Comparison of ENCODE assay signal across 13 cellular contexts in genomic region chr22:26542831-26543230, GRCh38. TPM values are rescaled to one million over a fixed set of nuclear protein-coding genes. Genes with fewer than 3 reads are reported as not detected.
DNase-seq lines count a peak whose midpoint lies in the region; ATAC-seq and TF ChIP-seq lines count a peak whose summit lies in the region.
"Had no signal": no experiment of that assay in that cellular context is flagged by ENCODE, and none has a peak within 500 bp of the region (broad histone marks: within the 10 kb centered on the region; RNA-seq: fewer than 3 reads in every experiment).

No MANE protein-coding gene starts in this region.

- intact Hi-C loops in CD4-positive, alpha-beta T cell (cut with DNase I, micrococcal nuclease) = no loop called here

- POLR2A ChIA-PET in CD4-positive, alpha-beta T cell (lab: Charles Lee) = no interaction called here

- peaks cover 4 to 20% of the 10 kb centered on the region in 2 donors for H3K36me3 Mint-ChIP-seq in activated naive CD4-positive, alpha-beta T cell treated with anti-CD3 and anti-CD28 coated beads, Interleukin-2, amount 50 U/mL, for 72 hours
- H3K36me3 Mint-ChIP-seq in effector memory CD8-positive, alpha-beta T cell (ENCODE audit: insufficient read depth) = peaks cover 47% of the 10 kb centered on the region
- H3K36me3 Mint-ChIP-seq in stimulated activated naive B cell treated with anti-CD40 and anti-IgM and Interleukin-4, amounts not matched to agents 10 μg/mL and 1 μg/mL and 100 μg/mL, for 72 hours = peaks cover 21 to 28% of the 10 kb centered on the region in 2 donors
- peaks cover 36% of the 10 kb centered on the region for H3K36me3 Mint-ChIP-seq in CD4-positive, alpha-beta T cell (ENCODE audit: low read depth)

- no peak for TF ChIP-seq CTCF in CD4-positive, alpha-beta T cell (IDR thresholded peaks at IDR 0.05)

- H3K27ac Mint-ChIP-seq in activated naive CD4-positive, alpha-beta T cell treated with anti-CD3 and anti-CD28 coated beads, Interleukin-2, amount 50 U/mL, for 72 hours = peak overlapping the region; percentile 53 to 75
- H3K27ac Mint-ChIP-seq in effector memory CD8-positive, alpha-beta T cell = peak overlapping the region; percentile 69 to 91
- H3K27ac Mint-ChIP-seq in stimulated activated naive B cell treated with anti-CD40 and anti-IgM and Interleukin-4, amounts not matched to agents 10 μg/mL and 1 μg/mL and 100 μg/mL, for 72 hours = peak overlapping the region; percentile 83
- no peak overlapping the region for H3K27ac Mint-ChIP-seq in CD4-positive, alpha-beta T cell

- ATAC-seq in activated naive CD4-positive, alpha-beta T cell treated with anti-CD3 and anti-CD28 coated beads, Interleukin-2, amount 50 U/mL, for 72 hours = peak; percentile 22 to 66
- peak; percentile 73 for ATAC-seq in effector memory CD8-positive, alpha-beta T cell (replicated peaks)
- ATAC-seq in stimulated activated naive B cell treated with anti-CD40 and anti-IgM and Interleukin-4, amounts not matched to agents 10 μg/mL and 1 μg/mL and 100 μg/mL, for 72 hours (replicated peaks) = peak; percentile 74
- ATAC-seq in HG03139 (IDR thresholded peaks at IDR 0.05; ENCODE audit: unreplicated experiment) = no peak
- ATAC-seq in CD4-positive, alpha-beta T cell (ENCODE audit: poor library complexity) = no peak

- H3K4me3 Mint-ChIP-seq in effector memory CD8-positive, alpha-beta T cell = peak overlapping the region; percentile 18 to 29
- no peak overlapping the region for H3K4me3 Mint-ChIP-seq in stimulated activated naive B cell treated with anti-CD40 and anti-IgM and Interleukin-4, amounts not matched to agents 10 μg/mL and 1 μg/mL and 100 μg/mL, for 72 hours
- no peak overlapping the region for H3K4me3 Mint-ChIP-seq in CD4-positive, alpha-beta T cell
- H3K4me3 Mint-ChIP-seq: nephron progenitor cell had no signal

- peaks cover 36 to 58% of the 10 kb centered on the region in 2 donors for H3K4me1 Mint-ChIP-seq in effector memory CD8-positive, alpha-beta T cell (ENCODE audit: low read depth in 2 of 2)
- H3K4me1 Mint-ChIP-seq in stimulated activated naive B cell treated with anti-CD40 and anti-IgM and Interleukin-4, amounts not matched to agents 10 μg/mL and 1 μg/mL and 100 μg/mL, for 72 hours = peaks cover 26 to 34% of the 10 kb centered on the region in 2 donors
- peaks cover 16% of the 10 kb centered on the region for H3K4me1 Mint-ChIP-seq in CD4-positive, alpha-beta T cell (ENCODE audit: low read depth)

- H3K27me3 Mint-ChIP-seq in effector memory CD8-positive, alpha-beta T cell = no peaks in the 10 kb centered on the region
- no peaks in the 10 kb centered on the region for H3K27me3 Mint-ChIP-seq in stimulated activated naive B cell treated with anti-CD40 and anti-IgM and Interleukin-4, amounts not matched to agents 10 μg/mL and 1 μg/mL and 100 μg/mL, for 72 hours
- H3K27me3 Mint-ChIP-seq in CD4-positive, alpha-beta T cell = no peaks in the 10 kb centered on the region

- CTCF ChIA-PET in CD4-positive, alpha-beta T cell (lab: Charles Lee) = no interaction called here

- H3K9me3 Mint-ChIP-seq in activated naive CD4-positive, alpha-beta T cell treated with anti-CD3 and anti-CD28 coated beads, Interleukin-2, amount 50 U/mL, for 72 hours = peaks cover 0 to 4% of the 10 kb centered on the region in 2 donors
- H3K9me3 Mint-ChIP-seq in effector memory CD8-positive, alpha-beta T cell = no peaks in the 10 kb centered on the region
- H3K9me3 Mint-ChIP-seq in stimulated activated naive B cell treated with anti-CD40 and anti-IgM and Interleukin-4, amounts not matched to agents 10 μg/mL and 1 μg/mL and 100 μg/mL, for 72 hours = no peaks in the 10 kb centered on the region
- no peaks in the 10 kb centered on the region for H3K9me3 Mint-ChIP-seq in CD4-positive, alpha-beta T cell
- H3K9me3 Mint-ChIP-seq: nephron progenitor cell had no signal

- no peak for DNase-seq in activated naive CD4-positive, alpha-beta T cell treated with anti-CD3 and anti-CD28 coated beads, Interleukin-2, amount 50 U/mL, for 72 hours (ENCODE audit: low spot score in 2 of 2)
- no peak for DNase-seq in activated naive CD4-positive, alpha-beta T cell (lab: John Stamatoyannopoulos, UW)
- DNase-seq in OCI-M1 (lab: John Stamatoyannopoulos, UW) (peak; percentile 25), hypothalamus (lab: John Stamatoyannopoulos, UW) (no peak)
- DNase-seq in effector memory CD8-positive, alpha-beta T cell = no peak
- DNase-seq in stimulated activated naive B cell treated with anti-CD40 and anti-IgM and Interleukin-4, amounts not matched to agents 10 μg/mL and 1 μg/mL and 100 μg/mL, for 72 hours = no peak
- DNase-seq in CD4-positive, alpha-beta T cell = no peak
- DNase-seq: cortex of kidney, DMS79 treated with DMSO at 0.1 percent for 48 hours, NCI-H510A treated with DMSO at 0.1 percent for 48 hours, nephron progenitor cell, SIG-M5 had no signal

- no peak overlapping the region for H3K27ac ChIP-seq in CD4-positive, alpha-beta T cell (ENCODE audit: low read depth, low read length)

- no peaks in the 10 kb centered on the region for H3K9me3 ChIP-seq in CD4-positive, alpha-beta T cell (ENCODE audit: control insufficient read depth, low read length)

- H3K27me3 ChIP-seq in CD4-positive, alpha-beta T cell (ENCODE audit: control insufficient read depth, insufficient read depth, low read length) = no peaks in the 10 kb centered on the region

RNA-seq across cellular contexts. Expression of gene TFIP11, which starts 30.6 kb away (rescaled TPM):
- total RNA-seq in activated naive CD4-positive, alpha-beta T cell treated with anti-CD3 and anti-CD28 coated beads, Interleukin-2, amount 50 U/mL, for 72 hours = 10 to 100 TPM; 45.5 to 49.3 TPM
- total RNA-seq in CD4-positive, alpha-beta T cell = 100 to 1,000 TPM; 111 TPM

RNA-seq across cellular contexts. Expression of gene TPST2, which starts 47.1 kb away (rescaled TPM):
- 10 to 100 TPM; 15.4 to 26.9 TPM for total RNA-seq in activated naive CD4-positive, alpha-beta T cell treated with anti-CD3 and anti-CD28 coated beads, Interleukin-2, amount 50 U/mL, for 72 hours
- total RNA-seq in CD4-positive, alpha-beta T cell = 1 to 10 TPM; 7.2 to 7.4 TPM

RNA-seq across cellular contexts. Expression of gene SRRD, which starts 59.2 kb away (rescaled TPM):
- 10 to 100 TPM; 18.6 to 27.4 TPM for total RNA-seq in activated naive CD4-positive, alpha-beta T cell treated with anti-CD3 and anti-CD28 coated beads, Interleukin-2, amount 50 U/mL, for 72 hours
- 10 to 100 TPM; 25.8 to 27.2 TPM for total RNA-seq in CD4-positive, alpha-beta T cell

RNA-seq across cellular contexts. Expression of gene HPS4, which starts 59.2 kb away (rescaled TPM):
- 10 to 100 TPM; 51.3 to 62.6 TPM for total RNA-seq in activated naive CD4-positive, alpha-beta T cell treated with anti-CD3 and anti-CD28 coated beads, Interleukin-2, amount 50 U/mL, for 72 hours
- total RNA-seq in CD4-positive, alpha-beta T cell = 10 to 100 TPM; 61.6 to 67.0 TPM

Comparison
In these comparisons a context has a peak if more than half of its experiments do, and no peak if none do; other contexts are left out.
1. ATAC-seq: peak in activated naive CD4-positive, alpha-beta T cell treated with anti-CD3 and anti-CD28 coated beads, Interleukin-2, amount 50 U/mL, for 72 hours (2 of 2), effector memory CD8-positive, alpha-beta T cell (single experiment) and stimulated activated naive B cell treated with anti-CD40 and anti-IgM and Interleukin-4, amounts not matched to agents 10 μg/mL and 1 μg/mL and 100 μg/mL, for 72 hours (2 of 2); none in HG03139 (single experiment) and CD4-positive, alpha-beta T cell (single experiment).
2. H3K4me3 Mint-ChIP-seq: peak in effector memory CD8-positive, alpha-beta T cell (2 of 2); none in stimulated activated naive B cell treated with anti-CD40 and anti-IgM and Interleukin-4, amounts not matched to agents 10 μg/mL and 1 μg/mL and 100 μg/mL, for 72 hours (0 of 2) and CD4-positive, alpha-beta T cell (single experiment).